1 cellular context compared by ENCODE assay signal in the genomic region with DNA sequence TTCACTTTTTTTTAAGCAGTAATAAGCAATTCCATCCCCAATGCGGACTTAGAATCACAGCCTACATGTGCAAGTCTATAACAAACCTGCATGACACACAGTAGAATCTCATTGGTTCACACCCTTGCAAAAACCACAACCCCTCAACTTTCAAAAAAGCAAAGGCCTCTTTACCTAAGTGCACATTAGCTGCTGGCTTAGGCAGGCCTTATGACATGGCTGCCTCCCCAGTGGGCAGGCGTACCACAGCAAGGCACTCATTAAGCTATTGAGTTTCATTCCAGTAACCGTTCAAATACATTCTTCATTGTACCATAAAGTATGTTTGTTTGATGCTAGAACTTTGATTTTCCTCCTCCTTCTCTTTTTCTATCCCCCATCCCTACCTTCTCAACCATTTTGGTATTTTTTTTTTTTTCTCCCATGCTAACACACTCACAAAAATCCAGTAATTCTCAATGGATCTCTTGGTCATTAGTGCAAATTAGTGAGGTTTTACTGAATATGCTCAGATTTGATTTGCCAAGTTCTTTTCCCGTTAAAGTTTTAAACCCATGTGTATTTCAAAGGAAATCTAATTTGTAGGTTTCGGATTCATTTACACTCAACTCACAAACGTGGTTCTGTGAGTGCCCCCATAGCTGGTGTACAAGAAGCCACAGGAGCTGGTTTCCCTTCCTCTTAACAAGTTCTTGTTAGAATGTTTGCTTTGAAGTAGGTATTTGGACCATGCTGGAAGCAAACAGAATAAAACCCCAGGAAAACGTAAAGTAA.
TF ChIP-seq lines count a peak whose summit lies in the region.

No MANE protein-coding gene starts in this region.

TF ChIP-seq in GM12878, 131 proteins besides CTCF, POLR2A, EP300 and RAD21 (continued from another document and continues in another):
- TF ChIP-seq, protein P1, sequence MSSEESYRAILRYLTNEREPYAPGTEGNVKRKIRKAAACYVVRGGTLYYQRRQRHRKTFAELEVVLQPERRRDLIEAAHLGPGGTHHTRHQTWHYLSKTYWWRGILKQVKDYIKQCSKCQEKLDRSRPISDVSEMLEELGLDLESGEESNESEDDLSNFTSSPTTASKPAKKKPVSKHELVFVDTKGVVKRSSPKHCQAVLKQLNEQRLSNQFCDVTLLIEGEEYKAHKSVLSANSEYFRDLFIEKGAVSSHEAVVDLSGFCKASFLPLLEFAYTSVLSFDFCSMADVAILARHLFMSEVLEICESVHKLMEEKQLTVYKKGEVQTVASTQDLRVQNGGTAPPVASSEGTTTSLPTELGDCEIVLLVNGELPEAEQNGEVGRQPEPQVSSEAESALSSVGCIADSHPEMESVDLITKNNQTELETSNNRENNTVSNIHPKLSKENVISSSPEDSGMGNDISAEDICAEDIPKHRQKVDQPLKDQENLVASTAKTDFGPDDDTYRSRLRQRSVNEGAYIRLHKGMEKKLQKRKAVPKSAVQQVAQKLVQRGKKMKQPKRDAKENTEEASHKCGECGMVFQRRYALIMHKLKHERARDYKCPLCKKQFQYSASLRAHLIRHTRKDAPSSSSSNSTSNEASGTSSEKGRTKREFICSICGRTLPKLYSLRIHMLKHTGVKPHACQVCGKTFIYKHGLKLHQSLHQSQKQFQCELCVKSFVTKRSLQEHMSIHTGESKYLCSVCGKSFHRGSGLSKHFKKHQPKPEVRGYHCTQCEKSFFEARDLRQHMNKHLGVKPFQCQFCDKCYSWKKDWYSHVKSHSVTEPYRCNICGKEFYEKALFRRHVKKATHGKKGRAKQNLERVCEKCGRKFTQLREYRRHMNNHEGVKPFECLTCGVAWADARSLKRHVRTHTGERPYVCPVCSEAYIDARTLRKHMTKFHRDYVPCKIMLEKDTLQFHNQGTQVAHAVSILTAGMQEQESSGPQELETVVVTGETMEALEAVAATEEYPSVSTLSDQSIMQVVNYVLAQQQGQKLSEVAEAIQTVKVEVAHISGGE (CRISPR knock-in tag; IDR thresholded peaks at IDR 0.05), result no peak
- TF ChIP-seq SREBF2 (IDR thresholded peaks at IDR 0.05; ENCODE audit: low read length) (no peak), PAX8 (IDR thresholded peaks at IDR 0.05) (no peak), IRF5 (IDR thresholded peaks at IDR 0.05; ENCODE audit: borderline replicate concordance) (no peak), CBX3 (IDR thresholded peaks at IDR 0.05; ENCODE audit: borderline replicate concordance, low read depth) (no peak), FOS (IDR thresholded peaks at IDR 0.05; ENCODE audit: borderline replicate concordance, extremely low read depth, insufficient read length) (no peak), BCL11A (IDR thresholded peaks at IDR 0.05; ENCODE audit: low read depth, low read length) (peak; percentile 91), CREM (IDR thresholded peaks at IDR 0.05; ENCODE audit: low read depth) (peak; percentile 50; the same call in 1 of the 2 replicates), RUNX3 (IDR thresholded peaks at IDR 0.05; ENCODE audit: low read length) (peak; percentile 95), MTA2 (IDR thresholded peaks at IDR 0.05; ENCODE audit: low read depth) (peak; percentile 97), ELK1 (IDR thresholded peaks at IDR 0.05; ENCODE audit: low read depth, low read length) (no peak), SMC3 (IDR thresholded peaks at IDR 0.05; ENCODE audit: borderline replicate concordance, low read length) (no peak), JUND (IDR thresholded peaks at IDR 0.05; ENCODE audit: low read depth, low read length) (no peak), MXI1 (IDR thresholded peaks at IDR 0.05; ENCODE audit: low read depth, low read length) (no peak; the same call in 1 of the 2 replicates), CHD2 (IDR thresholded peaks at IDR 0.05; ENCODE audit: borderline replicate concordance, low read depth, low read length) (0 out of 2 replicates have a peak, but pooled peaks have one; percentile 7), KDM1A (IDR thresholded peaks at IDR 0.05; ENCODE audit: borderline replicate concordance) (no peak), POLR2AphosphoS5 (IDR thresholded peaks at IDR 0.05; ENCODE audit: low read length) (no peak), HDAC2 (IDR thresholded peaks at IDR 0.05) (no peak), MLLT1 (IDR thresholded peaks at IDR 0.05) (peak; percentile 64; the same call in 1 of the 2 replicates), CREB1 (IDR thresholded peaks at IDR 0.05; ENCODE audit: low read depth) (no peak), ZNF24 (IDR thresholded peaks at IDR 0.05) (peak; percentile 56; the same call in 1 of the 2 replicates), ZZZ3 (IDR thresholded peaks at IDR 0.05; ENCODE audit: control insufficient read depth, insufficient read length, low read depth) (no peak), CUX1 (IDR thresholded peaks at IDR 0.05; ENCODE audit: insufficient replicate concordance, low read depth, low read length) (no peak), IKZF2 (IDR thresholded peaks at IDR 0.05) (peak; percentile 93 to 96), ATF7 (IDR thresholded peaks at IDR 0.05; ENCODE audit: low read depth) (no peak), BRCA1 (IDR thresholded peaks at IDR 0.05; ENCODE audit: low read depth, low read length) (no peak), CHD1 (IDR thresholded peaks at IDR 0.05; ENCODE audit: low read depth, low read length) (no peak), EED (IDR thresholded peaks at IDR 0.05; ENCODE audit: low read depth) (peak; percentile 80), STAT1 (conservative IDR thresholded peaks at IDR 0.05) (no peak), SRF (IDR thresholded peaks at IDR 0.05; ENCODE audit: low read depth in 2 of 2, low read length in 2 of 2) (no peak), YBX1 (IDR thresholded peaks at IDR 0.05) (no peak), NFIC (IDR thresholded peaks at IDR 0.05; ENCODE audit: low read depth, low read length) (peak; percentile 89), ZNF217 (IDR thresholded peaks at IDR 0.05) (peak; percentile 59; the same call in 1 of the 2 replicates), ASH2L (IDR thresholded peaks at IDR 0.05; ENCODE audit: borderline replicate concordance, low read depth) (no peak), GABPA (IDR thresholded peaks at IDR 0.05; ENCODE audit: low read depth) (0 out of 2 replicates have a peak, but pooled peaks have one; percentile 20), NR2F1 (conservative IDR thresholded peaks at IDR 0.05) (no peak; the same call in 1 of the 2 replicates), CBX5 (IDR thresholded peaks at IDR 0.05; ENCODE audit: low read depth) (no peak)
- TF ChIP-seq, protein P2, sequence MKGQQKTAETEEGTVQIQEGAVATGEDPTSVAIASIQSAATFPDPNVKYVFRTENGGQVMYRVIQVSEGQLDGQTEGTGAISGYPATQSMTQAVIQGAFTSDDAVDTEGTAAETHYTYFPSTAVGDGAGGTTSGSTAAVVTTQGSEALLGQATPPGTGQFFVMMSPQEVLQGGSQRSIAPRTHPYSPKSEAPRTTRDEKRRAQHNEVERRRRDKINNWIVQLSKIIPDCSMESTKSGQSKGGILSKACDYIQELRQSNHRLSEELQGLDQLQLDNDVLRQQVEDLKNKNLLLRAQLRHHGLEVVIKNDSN (IDR thresholded peaks at IDR 0.05; ENCODE audit: borderline replicate concordance, extremely low read length, insufficient read depth, low read depth, low read length), result no peak
- TF ChIP-seq, protein P3, sequence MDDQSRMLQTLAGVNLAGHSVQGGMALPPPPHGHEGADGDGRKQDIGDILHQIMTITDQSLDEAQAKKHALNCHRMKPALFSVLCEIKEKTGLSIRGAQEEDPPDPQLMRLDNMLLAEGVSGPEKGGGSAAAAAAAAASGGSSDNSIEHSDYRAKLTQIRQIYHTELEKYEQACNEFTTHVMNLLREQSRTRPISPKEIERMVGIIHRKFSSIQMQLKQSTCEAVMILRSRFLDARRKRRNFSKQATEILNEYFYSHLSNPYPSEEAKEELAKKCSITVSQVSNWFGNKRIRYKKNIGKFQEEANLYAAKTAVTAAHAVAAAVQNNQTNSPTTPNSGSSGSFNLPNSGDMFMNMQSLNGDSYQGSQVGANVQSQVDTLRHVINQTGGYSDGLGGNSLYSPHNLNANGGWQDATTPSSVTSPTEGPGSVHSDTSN (IDR thresholded peaks at IDR 0.05; ENCODE audit: insufficient replicate concordance, low read depth, low read length), result no peak
- TF ChIP-seq, protein P4, sequence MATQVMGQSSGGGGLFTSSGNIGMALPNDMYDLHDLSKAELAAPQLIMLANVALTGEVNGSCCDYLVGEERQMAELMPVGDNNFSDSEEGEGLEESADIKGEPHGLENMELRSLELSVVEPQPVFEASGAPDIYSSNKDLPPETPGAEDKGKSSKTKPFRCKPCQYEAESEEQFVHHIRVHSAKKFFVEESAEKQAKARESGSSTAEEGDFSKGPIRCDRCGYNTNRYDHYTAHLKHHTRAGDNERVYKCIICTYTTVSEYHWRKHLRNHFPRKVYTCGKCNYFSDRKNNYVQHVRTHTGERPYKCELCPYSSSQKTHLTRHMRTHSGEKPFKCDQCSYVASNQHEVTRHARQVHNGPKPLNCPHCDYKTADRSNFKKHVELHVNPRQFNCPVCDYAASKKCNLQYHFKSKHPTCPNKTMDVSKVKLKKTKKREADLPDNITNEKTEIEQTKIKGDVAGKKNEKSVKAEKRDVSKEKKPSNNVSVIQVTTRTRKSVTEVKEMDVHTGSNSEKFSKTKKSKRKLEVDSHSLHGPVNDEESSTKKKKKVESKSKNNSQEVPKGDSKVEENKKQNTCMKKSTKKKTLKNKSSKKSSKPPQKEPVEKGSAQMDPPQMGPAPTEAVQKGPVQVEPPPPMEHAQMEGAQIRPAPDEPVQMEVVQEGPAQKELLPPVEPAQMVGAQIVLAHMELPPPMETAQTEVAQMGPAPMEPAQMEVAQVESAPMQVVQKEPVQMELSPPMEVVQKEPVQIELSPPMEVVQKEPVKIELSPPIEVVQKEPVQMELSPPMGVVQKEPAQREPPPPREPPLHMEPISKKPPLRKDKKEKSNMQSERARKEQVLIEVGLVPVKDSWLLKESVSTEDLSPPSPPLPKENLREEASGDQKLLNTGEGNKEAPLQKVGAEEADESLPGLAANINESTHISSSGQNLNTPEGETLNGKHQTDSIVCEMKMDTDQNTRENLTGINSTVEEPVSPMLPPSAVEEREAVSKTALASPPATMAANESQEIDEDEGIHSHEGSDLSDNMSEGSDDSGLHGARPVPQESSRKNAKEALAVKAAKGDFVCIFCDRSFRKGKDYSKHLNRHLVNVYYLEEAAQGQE (IDR thresholded peaks at IDR 0.05; ENCODE audit: low read depth, low read length), result no peak
- TF ChIP-seq, protein P5, sequence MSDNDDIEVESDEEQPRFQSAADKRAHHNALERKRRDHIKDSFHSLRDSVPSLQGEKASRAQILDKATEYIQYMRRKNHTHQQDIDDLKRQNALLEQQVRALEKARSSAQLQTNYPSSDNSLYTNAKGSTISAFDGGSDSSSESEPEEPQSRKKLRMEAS (IDR thresholded peaks at IDR 0.05; ENCODE audit: low read depth, low read length), result no peak
